In genomic region chr5:132971483-132972435, GRCh38 we compare ENCODE assay signal across 1 cellular context.
TF ChIP-seq lines count a peak whose summit lies in the region.

No MANE protein-coding gene starts in this region.

TF ChIP-seq in SK-N-SH, 30 proteins besides CTCF, POLR2A, EP300 and RAD21 (continued from another document):
- TF ChIP-seq FOSL2 (IDR thresholded peaks at IDR 0.05; ENCODE audit: borderline replicate concordance, low read depth) (no peak), REST (IDR thresholded peaks at IDR 0.05; ENCODE audit: low read depth, low read length) (no peak), USF1 (IDR thresholded peaks at IDR 0.05; ENCODE audit: borderline replicate concordance, low read depth) (no peak), TEAD4 (IDR thresholded peaks at IDR 0.05; ENCODE audit: borderline replicate concordance, insufficient read depth) (no peak), GATA2 (CRISPR knock-in tag; IDR thresholded peaks at IDR 0.05) (no peak), RCOR1 (IDR thresholded peaks at IDR 0.05; ENCODE audit: low read length) (no peak), MAX (IDR thresholded peaks at IDR 0.05; ENCODE audit: low read depth) (no peak), PBX3 (IDR thresholded peaks at IDR 0.05) (no peak)
